19 cellular contexts compared by ENCODE assay signal in genomic region chr6:110331383-110331782, GRCh38. TPM values are rescaled to one million over a fixed set of nuclear protein-coding genes. Genes with fewer than 3 reads are reported as not detected.
"Had no signal": no experiment of that assay in that cellular context is flagged by ENCODE, and none has a peak within 500 bp of the region (broad histone marks: within the 10 kb centered on the region; RNA-seq: fewer than 3 reads in every experiment).

No MANE protein-coding gene starts in this region.

- H3K36me3 ChIP-seq: breast epithelium, esophagus squamous epithelium, heart right ventricle, left lung, ovary, tibial artery had no signal

- H3K27ac ChIP-seq: breast epithelium, esophagus squamous epithelium, foreskin keratinocyte, heart right ventricle, left lung, skin epidermis had no signal

- H3K4me1 ChIP-seq: breast epithelium, foreskin keratinocyte had no signal

- H3K9me3 Mint-ChIP-seq: activated B cell treated with CpG ODN at 0.5 μM for 24 hours; activated naive CD4-positive, alpha-beta T cell treated with anti-CD3 and anti-CD28 coated beads, Interleukin-2, amount 50 U/mL, for 24 hours; activated T-cell treated with anti-CD3 and anti-CD28 coated beads, Interleukin-2, amount 50 U/mL, for 24 hours had no signal

- H3K36me3 Mint-ChIP-seq: activated naive CD4-positive, alpha-beta T cell treated with anti-CD3 and anti-CD28 coated beads, Interleukin-2, amount 50 U/mL, for 24 hours had no signal

- ATAC-seq: foreskin keratinocyte, left lung had no signal

- DNase-seq: activated B cell treated with CpG ODN at 0.5 μM for 24 hours; activated CD4-positive, alpha-beta T cell treated with anti-CD3 and anti-CD28 coated beads, Interleukin-2, amount 50 U/mL, for 4 hours; activated effector memory CD4-positive, alpha-beta T cell treated with Interleukin-2 at 50 U/mL for 16 hours; activated T-cell treated with anti-CD3 and anti-CD28 coated beads, Interleukin-2, amount 50 U/mL, for 24 hours; amniotic stem cell; esophagus squamous epithelium; foreskin keratinocyte; left lung; ovary; retina; tibial artery had no signal

- H3K9me3 ChIP-seq: breast epithelium, esophagus squamous epithelium, heart right ventricle, left lung, ovary, tibial artery had no signal

- H3K4me1 Mint-ChIP-seq: activated B cell treated with CpG ODN at 0.5 μM for 24 hours; activated naive CD4-positive, alpha-beta T cell treated with anti-CD3 and anti-CD28 coated beads, Interleukin-2, amount 50 U/mL, for 24 hours had no signal

- H3K4me3 ChIP-seq: breast epithelium, esophagus squamous epithelium, heart right ventricle, left lung, ovary, skin epidermis, tibial artery had no signal

- H3K27me3 ChIP-seq: breast epithelium, esophagus squamous epithelium, left lung, ovary, tibial artery had no signal

- H3K27ac Mint-ChIP-seq: activated B cell treated with CpG ODN at 0.5 μM for 24 hours; activated naive CD4-positive, alpha-beta T cell treated with anti-CD3 and anti-CD28 coated beads, Interleukin-2, amount 50 U/mL, for 24 hours; activated T-cell treated with anti-CD3 and anti-CD28 coated beads, Interleukin-2, amount 50 U/mL, for 24 hours had no signal

- H3K4me3 Mint-ChIP-seq: activated B cell treated with CpG ODN at 0.5 μM for 24 hours; activated naive CD4-positive, alpha-beta T cell treated with anti-CD3 and anti-CD28 coated beads, Interleukin-2, amount 50 U/mL, for 24 hours; activated T-cell treated with anti-CD3 and anti-CD28 coated beads, Interleukin-2, amount 50 U/mL, for 24 hours had no signal

RNA-seq across cellular contexts. Expression of gene METTL24, which starts 26.8 kb away (rescaled TPM):
- total RNA-seq: activated B cell treated with CpG ODN at 0.5 μM for 24 hours; dermis microvascular lymphatic vessel endothelial cell; foreskin keratinocyte; T-helper 1 cell treated with Interleukin-12 subunit alpha and Interleukin-12 subunit beta and Interleukin-4 antibody, amounts not matched to agents 30 ng/mL and 1 ng/mL, for 36 hours had no signal
- polyA plus RNA-seq: foreskin keratinocyte, keratinocyte, neural cell had no signal
